In genomic region chr18:902179-902718, GRCh38 we compare ENCODE assay signal across 14 cellular contexts. TPM values are rescaled to one million over a fixed set of nuclear protein-coding genes. Genes with fewer than 3 reads are reported as not detected.
A peak's percentile ranks its signal among the peaks of the same experiment; 100 is the strongest.
DNase-seq lines count a peak whose midpoint lies in the region; ATAC-seq and TF ChIP-seq lines count a peak whose summit lies in the region.
"Had no signal": no experiment of that assay in that cellular context is flagged by ENCODE, and none has a peak within 500 bp of the region (broad histone marks: within the 10 kb centered on the region; RNA-seq: fewer than 3 reads in every experiment).

No MANE protein-coding gene starts in this region.

- H3K36me3 Mint-ChIP-seq in activated CD8-positive, alpha-beta memory T cell treated with anti-CD3 and anti-CD28 coated beads, Interleukin-2, amount 10 ng/mL, durations not matched to agents 7 days and 5 days, result peaks cover 2% of the 10 kb centered on the region
- H3K36me3 Mint-ChIP-seq: WTC11 had no signal

- DNase-seq in HT-29 (ENCODE audit: low spot score) (peak; percentile 25), RKO (ENCODE audit: low spot score) (peak; percentile 8), hepatocyte (ENCODE audit: low spot score) (peak; percentile 23), posterior vena cava (ENCODE audit: low spot score) (no peak), cerebellar nuclear complex (lab: John Stamatoyannopoulos, UW) (no peak)
- DNase-seq in activated CD8-positive, alpha-beta memory T cell treated with anti-CD3 and anti-CD28 coated beads, Interleukin-2, amount 10 ng/mL, durations not matched to agents 7 days and 5 days, result no peak
- DNase-seq in stimulated activated naive CD8-positive, alpha-beta T cell treated with anti-CD3 and anti-CD28 coated beads, Interleukin-15, amount 100 ng/mL, for 72 hours, result no peak
- DNase-seq: esophagus squamous epithelium; GF-D8; stimulated activated CD4-positive, alpha-beta T cell treated with anti-CD3 and anti-CD28 coated beads, Interleukin-1b, Interleukin-23, amount 100 ng/mL, for 48 hours; tibial artery had no signal

- no peaks in the 10 kb centered on the region for H3K36me3 ChIP-seq in hepatocyte (replicated peaks; ENCODE audit: insufficient read depth, low read depth)
- H3K36me3 ChIP-seq: esophagus squamous epithelium, tibial artery had no signal

- peaks cover 89% of the 10 kb centered on the region for H3K27me3 ChIP-seq in hepatocyte

- no peak overlapping the region for H3K27ac Mint-ChIP-seq in activated CD8-positive, alpha-beta memory T cell treated with anti-CD3 and anti-CD28 coated beads, Interleukin-2, amount 10 ng/mL, durations not matched to agents 7 days and 5 days
- H3K27ac Mint-ChIP-seq in stimulated activated naive CD8-positive, alpha-beta T cell treated with anti-CD3 and anti-CD28 coated beads, Interleukin-15, amount 100 ng/mL, for 72 hours, result peak overlapping the region in 1 of 2 donors; percentile 49
- H3K27ac Mint-ChIP-seq: activated naive CD4-positive, alpha-beta T cell treated with anti-CD3 and anti-CD28 coated beads, Interleukin-2, amount 50 U/mL, for 24 hours; WTC11 had no signal

- peaks cover 66% of the 10 kb centered on the region for H3K27me3 Mint-ChIP-seq in activated CD8-positive, alpha-beta memory T cell treated with anti-CD3 and anti-CD28 coated beads, Interleukin-2, amount 10 ng/mL, durations not matched to agents 7 days and 5 days
- H3K27me3 Mint-ChIP-seq in stimulated activated naive CD8-positive, alpha-beta T cell treated with anti-CD3 and anti-CD28 coated beads, Interleukin-15, amount 100 ng/mL, for 72 hours, result peaks cover 84% of the 10 kb centered on the region

- no peak overlapping the region for H3K4me3 Mint-ChIP-seq in activated CD8-positive, alpha-beta memory T cell treated with anti-CD3 and anti-CD28 coated beads, Interleukin-2, amount 10 ng/mL, durations not matched to agents 7 days and 5 days
- no peak overlapping the region for H3K4me3 Mint-ChIP-seq in stimulated activated naive CD8-positive, alpha-beta T cell treated with anti-CD3 and anti-CD28 coated beads, Interleukin-15, amount 100 ng/mL, for 72 hours
- H3K4me3 Mint-ChIP-seq: activated naive CD4-positive, alpha-beta T cell treated with anti-CD3 and anti-CD28 coated beads, Interleukin-2, amount 50 U/mL, for 24 hours; WTC11 had no signal

- no peaks in the 10 kb centered on the region for H3K9me2 ChIP-seq in hepatocyte (replicated peaks; ENCODE audit: insufficient read depth)

- peaks cover 11% of the 10 kb centered on the region for H3K4me1 Mint-ChIP-seq in activated CD8-positive, alpha-beta memory T cell treated with anti-CD3 and anti-CD28 coated beads, Interleukin-2, amount 10 ng/mL, durations not matched to agents 7 days and 5 days
- peaks cover 23% of the 10 kb centered on the region for H3K4me1 Mint-ChIP-seq in stimulated activated naive CD8-positive, alpha-beta T cell treated with anti-CD3 and anti-CD28 coated beads, Interleukin-15, amount 100 ng/mL, for 72 hours

- no peaks in the 10 kb centered on the region for H3K9me3 Mint-ChIP-seq in activated CD8-positive, alpha-beta memory T cell treated with anti-CD3 and anti-CD28 coated beads, Interleukin-2, amount 10 ng/mL, durations not matched to agents 7 days and 5 days (ENCODE audit: low read depth)
- no peaks in the 10 kb centered on the region for H3K9me3 Mint-ChIP-seq in stimulated activated naive CD8-positive, alpha-beta T cell treated with anti-CD3 and anti-CD28 coated beads, Interleukin-15, amount 100 ng/mL, for 72 hours
- H3K9me3 Mint-ChIP-seq: WTC11 had no signal

- H3K9me3 ChIP-seq in hepatocyte (ENCODE audit: low read depth), result no peaks in the 10 kb centered on the region
- H3K9me3 ChIP-seq: esophagus squamous epithelium, tibial artery had no signal

- H3K4me3 ChIP-seq in hepatocyte, result no peak overlapping the region
- H3K4me3 ChIP-seq: esophagus squamous epithelium, tibial artery had no signal

- TF ChIP-seq CTCF in C4-2B (conservative IDR thresholded peaks at IDR 0.05) (peak; percentile 10), hepatocyte (IDR thresholded peaks at IDR 0.05; ENCODE audit: poor library complexity) (peak; percentile 46)

- H3K4me2 ChIP-seq in hepatocyte, result no peak overlapping the region

- no peak overlapping the region for H2AFZ ChIP-seq in hepatocyte

- H3K79me2 ChIP-seq in hepatocyte, result no peaks in the 10 kb centered on the region

- intact Hi-C loops in posterior vena cava (cut with DNase I), result no loop called here

- WGBS in hepatocyte (ENCODE audit: low lambda C conversion rate, missing lambda C conversion rate), result 46% methylated on average over 13 of the region's 13 CpGs

- CTCF ChIA-PET in activated CD8-positive, alpha-beta memory T cell treated with anti-CD3 and anti-CD28 coated beads, Interleukin-2, amount 10 ng/mL, durations not matched to agents 7 days and 5 days (lab: Charles Lee), result no interaction called here

- no peak overlapping the region for H3K27ac ChIP-seq in C4-2B
- H3K27ac ChIP-seq in hepatocyte, result no peak overlapping the region
- H3K27ac ChIP-seq: esophagus squamous epithelium, tibial artery had no signal

- peaks cover 8% of the 10 kb centered on the region for H3K4me1 ChIP-seq in hepatocyte (ENCODE audit: insufficient read depth)

- no peak for ATAC-seq in activated CD8-positive, alpha-beta memory T cell treated with anti-CD3 and anti-CD28 coated beads, Interleukin-2, amount 10 ng/mL, durations not matched to agents 7 days and 5 days
- no peak for ATAC-seq in stimulated activated naive CD8-positive, alpha-beta T cell treated with anti-CD3 and anti-CD28 coated beads, Interleukin-15, amount 100 ng/mL, for 72 hours

- H4K20me1 ChIP-seq in hepatocyte (ENCODE audit: insufficient read depth, poor library complexity, severe bottlenecking), result no peaks in the 10 kb centered on the region

RNA-seq across cellular contexts. Expression of gene ADCYAP1, which starts 2.4 kb away (rescaled TPM):
- not detected in 2 replicates for total RNA-seq in HT-29 (2014; rRNA removed; shearing (Covaris generic))
- total RNA-seq in hepatocyte (0.40 and 1.7 TPM in 2 replicates), posterior vena cava (1 to 10 TPM in 1 of 2 donors, under 1 TPM in 1; 0.60 to 2.1 TPM)
- polyA plus RNA-seq in hepatocyte, result 0.31 and 0.40 TPM in 2 replicates
- total RNA-seq in activated CD8-positive, alpha-beta memory T cell treated with anti-CD3 and anti-CD28 coated beads, Interleukin-2, amount 10 ng/mL, durations not matched to agents 7 days and 5 days, result not detected
- total RNA-seq: WTC11 had no signal

Comparison
In these comparisons a context has a peak if more than half of its experiments do, and no peak if none do; other contexts are left out.
1. DNase-seq: peak in HT-29 (single experiment), RKO (single experiment) and hepatocyte (single experiment); none in activated CD8-positive, alpha-beta memory T cell treated with anti-CD3 and anti-CD28 coated beads, Interleukin-2, amount 10 ng/mL, durations not matched to agents 7 days and 5 days (single experiment), posterior vena cava (single experiment), stimulated activated naive CD8-positive, alpha-beta T cell treated with anti-CD3 and anti-CD28 coated beads, Interleukin-15, amount 100 ng/mL, for 72 hours (0 of 2) and cerebellar nuclear complex (0 of 2).